ENCODE assay signal across 8 cellular contexts in the genomic region with DNA sequence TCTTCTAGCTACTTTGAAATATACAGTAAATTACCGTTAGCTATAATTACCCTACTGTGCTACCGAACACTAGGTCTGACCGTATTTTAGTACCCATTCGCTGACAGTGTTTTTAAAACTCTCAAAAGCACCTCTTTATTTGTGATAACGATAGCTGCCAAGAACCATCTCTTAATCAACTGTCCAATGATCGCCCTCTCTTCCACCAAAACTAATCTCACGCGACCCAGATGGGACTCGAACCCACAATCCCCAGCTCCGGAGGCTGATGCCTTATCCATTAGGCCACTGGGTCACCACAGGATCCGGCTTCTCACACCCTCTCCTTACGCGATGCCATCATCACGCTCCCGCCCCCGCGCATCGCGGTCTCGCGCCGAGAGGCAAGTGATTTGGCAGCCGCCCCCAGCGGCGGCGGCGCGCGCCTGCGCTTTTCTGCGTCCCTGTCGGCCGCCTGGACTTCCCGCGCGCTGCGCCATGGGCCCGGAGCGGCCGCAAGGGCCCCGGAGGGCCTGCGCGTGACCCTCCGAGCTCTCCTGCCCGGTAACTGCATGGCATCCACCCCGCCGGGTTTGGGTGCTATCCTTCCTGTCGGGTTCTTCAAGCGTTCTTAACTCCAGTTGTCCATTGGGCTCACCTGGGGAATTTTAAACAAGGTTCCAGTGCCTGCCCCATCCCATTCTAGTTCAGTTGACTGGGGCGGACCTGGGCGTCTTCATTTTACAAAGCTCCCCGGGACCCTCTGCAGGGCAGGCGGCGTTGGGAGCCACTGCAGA. TPM values are rescaled to one million over a fixed set of nuclear protein-coding genes. Genes with fewer than 3 reads are reported as not detected.
DNase-seq lines count a peak whose midpoint lies in the region; ATAC-seq and TF ChIP-seq lines count a peak whose summit lies in the region.

No MANE protein-coding gene starts in this region.

- peak overlapping the region; percentile 72 for H2AFZ ChIP-seq in neural cell (ENCODE audit: low read depth, low read length)

- DNase-seq in GF-D8 (lab: John Stamatoyannopoulos, UW) (peak; percentile 94), HAP-1 (ENCODE audit: low spot score in 2 of 2) (peak; percentile 91 to 97), M059J (ENCODE audit: low read depth) (peak; percentile 93), activated gamma-delta T cell (lab: John Stamatoyannopoulos, UW) (peak; percentile 89), fibroblast of villous mesenchyme (ENCODE audit: low read depth) (peak; percentile 96)
- DNase-seq in stimulated activated naive CD8-positive, alpha-beta T cell treated with anti-CD3 and anti-CD28 coated beads, Interleukin-15, amount 100 ng/mL, for 72 hours: peak; percentile 99 to 100

- peak; percentile 40 for TF ChIP-seq EP300 in neural cell (conservative IDR thresholded peaks at IDR 0.05; ENCODE audit: poor library complexity, severe bottlenecking)

- TF ChIP-seq RAD21 in neural cell (conservative IDR thresholded peaks at IDR 0.05): peak; percentile 46

- H3K4me1 Mint-ChIP-seq in stimulated activated naive CD8-positive, alpha-beta T cell treated with anti-CD3 and anti-CD28 coated beads, Interleukin-15, amount 100 ng/mL, for 72 hours: peaks cover 17% of the 10 kb centered on the region

- peak; percentile 95 for ATAC-seq in stimulated activated naive CD8-positive, alpha-beta T cell treated with anti-CD3 and anti-CD28 coated beads, Interleukin-15, amount 100 ng/mL, for 72 hours

- H3K9ac ChIP-seq in neural cell (ENCODE audit: low read length): peak overlapping the region; percentile 72

- in situ Hi-C loops in HAP-1 (cut with MboI; ENCODE audit: low sequenced_read_pairs): no loop called here

- peak; percentile 97 for TF ChIP-seq POLR2A in Raji (IDR thresholded peaks at IDR 0.05; ENCODE audit: insufficient read depth, low read depth, low read length)

- H3K27me3 ChIP-seq in HAP-1 (ENCODE audit: low read depth): no peaks in the 10 kb centered on the region
- no peaks in the 10 kb centered on the region for H3K27me3 ChIP-seq in neural cell (ENCODE audit: insufficient read depth, low read depth, low read length)

- peak overlapping the region; percentile 59 for H3K27ac ChIP-seq in neural cell (ENCODE audit: low read length)

- H3K9me3 Mint-ChIP-seq in stimulated activated naive CD8-positive, alpha-beta T cell treated with anti-CD3 and anti-CD28 coated beads, Interleukin-15, amount 100 ng/mL, for 72 hours: no peaks in the 10 kb centered on the region

- peak overlapping the region; percentile 73 for H3K4me2 ChIP-seq in neural cell (ENCODE audit: low read length)

- peak overlapping the region; percentile 79 to 95 for H3K4me3 Mint-ChIP-seq in stimulated activated naive CD8-positive, alpha-beta T cell treated with anti-CD3 and anti-CD28 coated beads, Interleukin-15, amount 100 ng/mL, for 72 hours

- H3F3A ChIP-seq in neural cell (ENCODE audit: insufficient read depth, low read length, poor library complexity, severe bottlenecking): no peaks in the 10 kb centered on the region

- no peaks in the 10 kb centered on the region for H3K9me3 ChIP-seq in HAP-1
- no peaks in the 10 kb centered on the region for H3K9me3 ChIP-seq in neural cell (ENCODE audit: low read length)

- TF ChIP-seq CTCF in fibroblast of villous mesenchyme (IDR thresholded peaks at IDR 0.05; ENCODE audit: insufficient read depth, low read depth, low read length): no peak
- peak; percentile 71 for TF ChIP-seq CTCF in neural cell (IDR thresholded peaks at IDR 0.05; ENCODE audit: poor library complexity, severe bottlenecking)

- H3K4me3 ChIP-seq in HAP-1 (peak overlapping the region; percentile 34), fibroblast of villous mesenchyme (ENCODE audit: low read depth, low read length) (peak overlapping the region; percentile 59), neural cell (ENCODE audit: low read length) (peak overlapping the region; percentile 83)

- no peaks in the 10 kb centered on the region for H3K27me3 Mint-ChIP-seq in stimulated activated naive CD8-positive, alpha-beta T cell treated with anti-CD3 and anti-CD28 coated beads, Interleukin-15, amount 100 ng/mL, for 72 hours

- peaks cover 13% of the 10 kb centered on the region for H3K4me1 ChIP-seq in HAP-1

- H3K27ac Mint-ChIP-seq in stimulated activated naive CD8-positive, alpha-beta T cell treated with anti-CD3 and anti-CD28 coated beads, Interleukin-15, amount 100 ng/mL, for 72 hours: peak overlapping the region; percentile 93 to 100

- no peaks in the 10 kb centered on the region for H3K79me2 ChIP-seq in neural cell (replicated peaks; ENCODE audit: insufficient read depth, low read length)

- H3K36me3 ChIP-seq in HAP-1 (replicated peaks): no peaks in the 10 kb centered on the region
- no peaks in the 10 kb centered on the region for H3K36me3 ChIP-seq in neural cell (ENCODE audit: insufficient read depth, low read length)

- no peaks in the 10 kb centered on the region for H4K20me1 ChIP-seq in neural cell (ENCODE audit: insufficient read depth)

- H3K9me2 ChIP-seq in neural cell (ENCODE audit: insufficient read depth, low read length): no peaks in the 10 kb centered on the region

TF ChIP-seq in neural cell, 6 proteins besides CTCF, POLR2A, EP300 and RAD21:
- TF ChIP-seq SMC3 (conservative IDR thresholded peaks at IDR 0.05; ENCODE audit: poor library complexity) (peak; percentile 58), POLR2AphosphoS5 (IDR thresholded peaks at IDR 0.05) (peak; percentile 32), TAF1 (IDR thresholded peaks at IDR 0.05; ENCODE audit: low read depth) (no peak), REST (IDR thresholded peaks at IDR 0.05; ENCODE audit: borderline replicate concordance) (peak; percentile 18)

RNA-seq across cellular contexts. Expression of gene KPNA2, which starts 15.7 kb away (rescaled TPM):
- 188 and 239 TPM in 2 replicates for total RNA-seq in M059J (2014; rRNA removed; shearing (Covaris generic))
- 115 and 229 TPM in 2 replicates for total RNA-seq in fibroblast of villous mesenchyme
- 81.2 and 86.6 TPM in 2 replicates for polyA plus RNA-seq in neural cell
- 96.9 and 106 TPM in 2 replicates for polyA minus RNA-seq in neural cell

RNA-seq across cellular contexts. Expression of gene C17orf58, which starts 23.6 kb away (rescaled TPM):
- 22.6 and 30.3 TPM in 2 replicates for total RNA-seq in M059J (2014; rRNA removed; shearing (Covaris generic))
- total RNA-seq in fibroblast of villous mesenchyme: 10.6 and 12.5 TPM in 2 replicates
- polyA plus RNA-seq in neural cell: 49.5 and 54.5 TPM in 2 replicates
- 31.7 and 32.1 TPM in 2 replicates for polyA minus RNA-seq in neural cell

Comparison
In these comparisons a context has a peak if more than half of its experiments do, and no peak if none do; other contexts are left out.
1. Peak in every context shown above with its lines: DNase-seq, ATAC-seq, H3K4me3 ChIP-seq and H3K27ac ChIP-seq.